37 cellular contexts compared by ENCODE assay signal in the genomic region with DNA sequence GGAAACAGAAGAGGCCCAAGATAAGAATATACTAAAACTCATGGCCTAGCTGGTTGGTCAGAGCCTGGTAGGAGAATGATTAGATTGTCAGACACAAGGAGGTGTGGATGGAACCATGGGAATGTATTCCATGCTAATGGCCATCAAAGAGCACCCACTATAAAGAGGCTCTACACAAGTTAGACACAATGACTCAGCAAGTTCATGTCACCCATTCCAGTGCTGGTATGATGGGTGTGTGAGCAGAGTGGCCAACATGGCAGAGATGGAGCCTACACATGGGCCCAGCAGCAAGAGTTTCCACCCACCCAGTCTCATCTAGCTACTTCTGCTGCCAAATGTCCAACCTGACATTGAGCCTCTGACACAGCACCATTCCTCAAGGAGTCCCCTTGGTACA.
"Had no signal": no experiment of that assay in that cellular context is flagged by ENCODE, and none has a peak within 500 bp of the region (broad histone marks: within the 10 kb centered on the region; RNA-seq: fewer than 3 reads in every experiment).

No MANE protein-coding gene starts in this region.

- H3K9me3 Mint-ChIP-seq: activated CD8-positive, alpha-beta T cell treated with anti-CD3 and anti-CD28 coated beads for 36 hours; activated naive CD4-positive, alpha-beta T cell treated with anti-CD3 and anti-CD28 coated beads for 36 hours; activated naive CD4-positive, alpha-beta T cell treated with anti-CD3 and anti-CD28 coated beads, Interleukin-2, amount 50 U/mL, for 24 hours; activated naive CD8-positive, alpha-beta T cell treated with anti-CD3 and anti-CD28 coated beads for 36 hours; activated naive CD8-positive, alpha-beta T cell treated with anti-CD3 and anti-CD28 coated beads, Interleukin-2, amount 50 U/mL, for 24 hours; activated T-cell treated with anti-CD3 and anti-CD28 coated beads, Interleukin-2, amount 50 U/mL, for 4 hours; activated T-helper 17 cell treated with anti-CD3 and anti-CD28 coated beads, Interleukin-2, amount 50 U/mL, for 72 hours; dendritic cell treated with granulocyte-macrophage colony-stimulating factor and Interleukin-4, amounts not matched to agents 40 ng/mL and 50 ng/mL, for 4 days; endodermal cell; T-helper 2 cell treated with Interferon-gamma antibody and Interleukin-4, amounts not matched to agents 5 μg/mL and 100 μg/mL, for 36 hours had no signal

- H3K36me3 ChIP-seq: adrenal gland, breast epithelium, cardiac muscle cell, colonic mucosa, esophagus squamous epithelium, gastroesophageal sphincter, heart right ventricle, WERI-Rb-1 had no signal

- H3K27me3 ChIP-seq: adrenal gland, breast epithelium, colonic mucosa, dorsolateral prefrontal cortex, esophagus squamous epithelium, heart right ventricle, hepatocyte had no signal

- H3K4me2 ChIP-seq: hepatocyte had no signal

- H3K27ac ChIP-seq: adrenal gland, breast epithelium, cardiac muscle cell, colonic mucosa, dorsolateral prefrontal cortex, esophagus squamous epithelium, gastroesophageal sphincter, heart right ventricle, hepatocyte, WERI-Rb-1 had no signal

- H3K27ac Mint-ChIP-seq: activated CD4-positive, alpha-beta T cell treated with anti-CD3 and anti-CD28 coated beads for 36 hours; activated CD8-positive, alpha-beta T cell treated with anti-CD3 and anti-CD28 coated beads for 36 hours; activated naive CD4-positive, alpha-beta T cell treated with anti-CD3 and anti-CD28 coated beads for 36 hours; activated naive CD4-positive, alpha-beta T cell treated with anti-CD3 and anti-CD28 coated beads, Interleukin-2, amount 50 U/mL, for 24 hours; activated naive CD8-positive, alpha-beta T cell treated with anti-CD3 and anti-CD28 coated beads for 36 hours; activated naive CD8-positive, alpha-beta T cell treated with anti-CD3 and anti-CD28 coated beads, Interleukin-2, amount 50 U/mL, for 24 hours; activated T-helper 17 cell treated with anti-CD3 and anti-CD28 coated beads, Interleukin-2, amount 50 U/mL, for 72 hours; brain; dendritic cell treated with granulocyte-macrophage colony-stimulating factor and Interleukin-4, amounts not matched to agents 40 ng/mL and 50 ng/mL, for 4 days; endodermal cell; T-helper 17 cell; T-helper 2 cell treated with Interferon-gamma antibody and Interleukin-4, amounts not matched to agents 5 μg/mL and 100 μg/mL, for 36 hours had no signal

- H3K27me3 Mint-ChIP-seq: activated naive CD8-positive, alpha-beta T cell treated with anti-CD3 and anti-CD28 coated beads for 36 hours had no signal

- H3K36me3 Mint-ChIP-seq: activated naive CD4-positive, alpha-beta T cell treated with anti-CD3 and anti-CD28 coated beads, Interleukin-2, amount 50 U/mL, for 24 hours; activated naive CD8-positive, alpha-beta T cell treated with anti-CD3 and anti-CD28 coated beads for 36 hours; brain had no signal

- H3K79me2 ChIP-seq: hepatocyte had no signal

- DNase-seq: activated CD4-positive, alpha-beta T cell treated with anti-CD3 and anti-CD28 coated beads for 36 hours; activated CD4-positive, alpha-beta T cell treated with anti-CD3 and anti-CD28 coated beads, Interleukin-2, amount 50 U/mL, for 1 hour; activated CD4-positive, alpha-beta T cell treated with anti-CD3 and anti-CD28 coated beads, Interleukin-2, amount 50 U/mL, for 48 hours; activated CD4-positive, CD25-positive, alpha-beta regulatory T cell; activated CD4-positive, CD25-positive, alpha-beta regulatory T cell treated with anti-CD3 and anti-CD28 coated beads, Interleukin-2, amount 50 U/mL, for 72 hours; activated CD8-positive, alpha-beta memory T cell treated with anti-CD3 and anti-CD28 coated beads for 24 hours; activated CD8-positive, alpha-beta T cell treated with anti-CD3 and anti-CD28 coated beads for 36 hours; activated effector memory CD4-positive, alpha-beta T cell treated with Interleukin-2 at 50 U/mL for 16 hours; activated naive CD4-positive, alpha-beta T cell treated with anti-CD3 and anti-CD28 coated beads for 36 hours; activated naive CD8-positive, alpha-beta T cell treated with anti-CD3 and anti-CD28 coated beads for 36 hours; activated naive CD8-positive, alpha-beta T cell treated with anti-CD3 and anti-CD28 coated beads, Interleukin-2, amount 50 U/mL, for 24 hours; activated T-cell treated with anti-CD3 and anti-CD28 coated beads, Interleukin-2, amount 50 U/mL, for 4 hours; adrenal gland; amygdala; aorta; central memory CD4-positive, alpha-beta T cell; cerebellar nuclear complex; colonic mucosa; dorsolateral prefrontal cortex; effector memory CD4-positive, alpha-beta T cell; endodermal cell; esophagus squamous epithelium; foreskin melanocyte; heart right ventricle; T-helper 1 cell; T-helper 17 cell; T1000; WERI-Rb-1 had no signal

- H3K4me1 ChIP-seq: adrenal gland, breast epithelium, colonic mucosa, esophagus squamous epithelium, gastroesophageal sphincter had no signal

- ATAC-seq: activated CD4-positive, alpha-beta T cell treated with anti-CD3 and anti-CD28 coated beads for 36 hours; activated CD8-positive, alpha-beta T cell treated with anti-CD3 and anti-CD28 coated beads for 36 hours; activated naive CD8-positive, alpha-beta T cell treated with anti-CD3 and anti-CD28 coated beads, Interleukin-2, amount 50 U/mL, for 24 hours; activated T-cell treated with anti-CD3 and anti-CD28 coated beads, Interleukin-2, amount 50 U/mL, for 4 hours; activated T-helper 17 cell treated with anti-CD3 and anti-CD28 coated beads, Interleukin-2, amount 50 U/mL, for 72 hours; gastroesophageal sphincter; heart right ventricle; T-helper 17 cell had no signal

- H2AFZ ChIP-seq: hepatocyte had no signal

- H3K4me3 Mint-ChIP-seq: activated CD4-positive, alpha-beta T cell treated with anti-CD3 and anti-CD28 coated beads for 36 hours; activated CD8-positive, alpha-beta T cell treated with anti-CD3 and anti-CD28 coated beads for 36 hours; activated naive CD4-positive, alpha-beta T cell treated with anti-CD3 and anti-CD28 coated beads for 36 hours; activated naive CD4-positive, alpha-beta T cell treated with anti-CD3 and anti-CD28 coated beads, Interleukin-2, amount 50 U/mL, for 24 hours; activated naive CD8-positive, alpha-beta T cell treated with anti-CD3 and anti-CD28 coated beads for 36 hours; activated naive CD8-positive, alpha-beta T cell treated with anti-CD3 and anti-CD28 coated beads, Interleukin-2, amount 50 U/mL, for 24 hours; activated T-cell treated with anti-CD3 and anti-CD28 coated beads, Interleukin-2, amount 50 U/mL, for 4 hours; activated T-helper 17 cell treated with anti-CD3 and anti-CD28 coated beads, Interleukin-2, amount 50 U/mL, for 72 hours; brain; dendritic cell treated with granulocyte-macrophage colony-stimulating factor and Interleukin-4, amounts not matched to agents 40 ng/mL and 50 ng/mL, for 4 days; endodermal cell; T-helper 17 cell; T-helper 2 cell treated with Interferon-gamma antibody and Interleukin-4, amounts not matched to agents 5 μg/mL and 100 μg/mL, for 36 hours had no signal

- H3K4me1 Mint-ChIP-seq: activated naive CD4-positive, alpha-beta T cell treated with anti-CD3 and anti-CD28 coated beads, Interleukin-2, amount 50 U/mL, for 24 hours; activated naive CD8-positive, alpha-beta T cell treated with anti-CD3 and anti-CD28 coated beads for 36 hours; activated T-helper 17 cell treated with anti-CD3 and anti-CD28 coated beads, Interleukin-2, amount 50 U/mL, for 72 hours; T-helper 17 cell had no signal

- H3K4me3 ChIP-seq: adrenal gland, breast epithelium, cardiac muscle cell, colonic mucosa, dorsolateral prefrontal cortex, esophagus squamous epithelium, gastroesophageal sphincter, heart right ventricle, hepatocyte had no signal

- H3K9me3 ChIP-seq: adrenal gland, breast epithelium, colonic mucosa, esophagus squamous epithelium, gastroesophageal sphincter, heart right ventricle had no signal
